Comparison of ENCODE assay signal across 9 cellular contexts in the genomic region with DNA sequence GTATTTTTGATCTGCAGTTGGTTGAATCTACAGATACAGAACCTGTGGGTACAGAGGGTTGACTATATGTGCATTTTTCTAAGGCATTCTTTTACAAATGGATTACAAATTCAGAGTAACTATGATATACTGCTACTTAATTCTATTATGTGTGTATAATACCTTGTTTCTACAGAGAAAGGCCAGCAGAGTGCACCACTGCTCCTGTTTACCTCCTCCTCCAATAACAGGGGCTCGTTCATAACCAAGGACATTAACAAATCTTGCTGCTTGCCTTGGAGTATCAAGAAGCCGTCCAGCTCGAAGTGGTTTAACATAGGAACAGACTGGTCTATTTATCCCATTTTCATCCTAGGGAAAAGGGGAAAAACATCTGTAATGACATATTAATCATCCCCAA. TPM values are rescaled to one million over a fixed set of nuclear protein-coding genes. Genes with fewer than 3 reads are reported as not detected.
DNase-seq lines count a peak whose midpoint lies in the region; ATAC-seq and TF ChIP-seq lines count a peak whose summit lies in the region.
"Had no signal": no experiment of that assay in that cellular context is flagged by ENCODE, and none has a peak within 500 bp of the region (broad histone marks: within the 10 kb centered on the region; RNA-seq: fewer than 3 reads in every experiment).

No MANE protein-coding gene starts in this region.

- H3K9me2 ChIP-seq in GM23338 (ENCODE audit: insufficient read depth): no peaks in the 10 kb centered on the region
- H3K9me2 ChIP-seq in OCI-LY1 (ENCODE audit: low read depth, low read length): no peaks in the 10 kb centered on the region

- H3K79me2 ChIP-seq in GM23338 (replicated peaks; ENCODE audit: insufficient read depth) (no peaks in the 10 kb centered on the region), OCI-LY1 (ENCODE audit: insufficient read depth, low read length) (no peaks in the 10 kb centered on the region)

- no peak overlapping the region for H3K27ac Mint-ChIP-seq in GM23338
- H3K27ac Mint-ChIP-seq: T-helper 1 cell treated with Interleukin-12 subunit alpha and Interleukin-12 subunit beta and Interleukin-4 antibody, amounts not matched to agents 30 μg/mL and 1 μg/mL, for 36 hours had no signal

- H3K4me2 ChIP-seq in GM23338 (no peak overlapping the region), OCI-LY1 (ENCODE audit: low read length) (no peak overlapping the region)

- no peaks in the 10 kb centered on the region for H3K27me3 ChIP-seq in AG04450 (ENCODE audit: control insufficient read depth, insufficient read depth, low read length)
- H3K27me3 ChIP-seq in GM23338 (ENCODE audit: insufficient read depth): no peaks in the 10 kb centered on the region
- no peaks in the 10 kb centered on the region for H3K27me3 ChIP-seq in OCI-LY1 (ENCODE audit: insufficient read depth, low read length)
- no peaks in the 10 kb centered on the region for H3K27me3 ChIP-seq in psoas muscle (ENCODE audit: insufficient read depth in 3 of 3, low read length in 2 of 3)
- H3K27me3 ChIP-seq in spleen (replicated peaks in 1 of 7): no peaks in the 10 kb centered on the region

- peak; percentile 35; the same call in 1 of the 2 replicates for TF ChIP-seq CTCF in AG04450 (IDR thresholded peaks at IDR 0.05; ENCODE audit: low read depth, low read length)
- peak in 1 of 2 experiments; percentile 29; a peak in 2 of 4 replicates for TF ChIP-seq CTCF in GM23338 (conservative IDR thresholded peaks at IDR 0.05; ENCODE audit: low read depth in 2 of 2)
- peak; percentile 53 for TF ChIP-seq CTCF in OCI-LY1 (IDR thresholded peaks at IDR 0.05; ENCODE audit: low read length)
- peak; percentile 22 for TF ChIP-seq CTCF in epithelial cell of proximal tubule (conservative IDR thresholded peaks at IDR 0.05; ENCODE audit: low read depth, low read length)
- no peak for TF ChIP-seq CTCF in psoas muscle (IDR thresholded peaks at IDR 0.05)
- no peak for TF ChIP-seq CTCF in spleen (IDR thresholded peaks at IDR 0.05 in 8 of 11, conservative IDR thresholded peaks at IDR 0.05 in 3 of 11)

- intact Hi-C loops in psoas muscle (cut with DNase I) (no loop called here), spleen (cut with DNase I; ENCODE audit: low total_unique reads) (no loop called here)

- POLR2A ChIA-PET in AG04450 (lab: Yijun Ruan, JAX): no interaction called here

- DNase-seq in AG04450 (ENCODE audit: low read depth, low spot score): no peak
- DNase-seq in GM23338 (ENCODE audit: low spot score): peak; percentile 11
- no peak for DNase-seq in epithelial cell of proximal tubule (ENCODE audit: low read depth)
- DNase-seq in psoas muscle: no peak
- DNase-seq in spleen: no peak
- no peak for DNase-seq in NCI-H2107 (lab: John Stamatoyannopoulos, UW)

- H3K4me1 Mint-ChIP-seq in GM23338: no peaks in the 10 kb centered on the region

- CTCF ChIA-PET in AG04450 (lab: Charles Lee): interaction anchor here (0.6 to 1.3 kb wide), 3 partner anchors 14 to 295 kb away, joined by 3 to 8 read pairs (median 3); no protein-coding TSS in a partner anchor

- WGBS in psoas muscle, 3 donors: 74 to 78% (median 75%) methylated on average over 3 of the region's 3 CpGs
- 70 to 82% (median 78%) methylated on average over 3 of the region's 3 CpGs for WGBS in spleen, 5 donors

- no peaks in the 10 kb centered on the region for H3K4me1 ChIP-seq in GM23338 (ENCODE audit: insufficient read depth)
- no peaks in the 10 kb centered on the region for H3K4me1 ChIP-seq in OCI-LY1 (ENCODE audit: insufficient read depth, low read length, severe bottlenecking)
- H3K4me1 ChIP-seq in psoas muscle: no peaks in the 10 kb centered on the region
- H3K4me1 ChIP-seq in spleen: peaks cover 0 to 4% (median 0%) of the 10 kb centered on the region in 6 donors

- no peak; the same call in 2 of the 3 replicates for ATAC-seq in GM23338
- ATAC-seq in psoas muscle: no peak
- ATAC-seq in HG02981 (IDR thresholded peaks at IDR 0.05; ENCODE audit: unreplicated experiment): no peak

- no peak overlapping the region for H3K4me3 Mint-ChIP-seq in GM23338
- H3K4me3 Mint-ChIP-seq: T-helper 1 cell treated with Interleukin-12 subunit alpha and Interleukin-12 subunit beta and Interleukin-4 antibody, amounts not matched to agents 30 μg/mL and 1 μg/mL, for 36 hours had no signal

- H3K9ac ChIP-seq in OCI-LY1 (ENCODE audit: low read length): no peak overlapping the region

- no peaks in the 10 kb centered on the region for H3F3A ChIP-seq in GM23338 (replicated peaks; ENCODE audit: low read depth)
- no peaks in the 10 kb centered on the region for H3F3A ChIP-seq in OCI-LY1 (ENCODE audit: insufficient read depth, low read length)

- H2AFZ ChIP-seq in GM23338 (no peak overlapping the region), OCI-LY1 (ENCODE audit: low read length) (no peak overlapping the region)

- H3K9me3 ChIP-seq in AG04450 (ENCODE audit: control insufficient read depth, insufficient read depth, low read length) (no peaks in the 10 kb centered on the region; the same call in 1 of the 2 replicates), OCI-LY1 (ENCODE audit: low read length) (no peaks in the 10 kb centered on the region), psoas muscle (no peaks in the 10 kb centered on the region), spleen (no peaks in the 10 kb centered on the region)

- H4K20me1 ChIP-seq in GM23338 (replicated peaks; ENCODE audit: insufficient read depth) (no peaks in the 10 kb centered on the region; the same call in 1 of the 2 replicates), OCI-LY1 (ENCODE audit: insufficient read depth, low read length) (no peaks in the 10 kb centered on the region)

- H3K27me3 Mint-ChIP-seq in GM23338 (ENCODE audit: insufficient read depth, low read depth, poor library complexity): peaks cover 2% of the 10 kb centered on the region

- H3K4me3 ChIP-seq in AG04450 (ENCODE audit: low read depth, low read length): no peak overlapping the region
- no peak overlapping the region for H3K4me3 ChIP-seq in GM23338
- no peak overlapping the region for H3K4me3 ChIP-seq in OCI-LY1 (ENCODE audit: low read depth, low read length, poor library complexity, severe bottlenecking)
- no peak overlapping the region for H3K4me3 ChIP-seq in epithelial cell of proximal tubule (ENCODE audit: low read depth, low read length)
- H3K4me3 ChIP-seq in psoas muscle: no peak overlapping the region
- no peak overlapping the region for H3K4me3 ChIP-seq in spleen

- peaks cover 21% of the 10 kb centered on the region; the same call in 2 of the 3 replicates for H3K36me3 Mint-ChIP-seq in GM23338 (ENCODE audit: low read depth)

- H3K9me3 Mint-ChIP-seq in GM23338: no peaks in the 10 kb centered on the region
- H3K9me3 Mint-ChIP-seq: T-helper 1 cell treated with Interleukin-12 subunit alpha and Interleukin-12 subunit beta and Interleukin-4 antibody, amounts not matched to agents 30 μg/mL and 1 μg/mL, for 36 hours had no signal

- H3K36me3 ChIP-seq in GM23338 (ENCODE audit: insufficient read depth) (peaks cover 15% of the 10 kb centered on the region; the same call in 1 of the 2 replicates), OCI-LY1 (ENCODE audit: insufficient read depth, low read length) (peaks cover 10% of the 10 kb centered on the region; the same call in 1 of the 2 replicates), psoas muscle (ENCODE audit: insufficient read depth in 1 of 2, low read depth in 1 of 2) (peaks cover 3 to 59% of the 10 kb centered on the region in 2 donors), spleen (peaks cover 0 to 64% (median 7%) of the 10 kb centered on the region in 6 donors)

- no peak for TF ChIP-seq POLR2A in spleen (IDR thresholded peaks at IDR 0.05)

- H3K27ac ChIP-seq in AG04450 (ENCODE audit: low read depth, low read length) (no peak overlapping the region), GM23338 (ENCODE audit: low read depth) (no peak overlapping the region), OCI-LY1 (ENCODE audit: low read depth, low read length, poor library complexity, severe bottlenecking) (no peak overlapping the region), psoas muscle (no peak overlapping the region), spleen (no peak overlapping the region)

TF ChIP-seq in GM23338, 12 proteins besides CTCF, POLR2A, EP300 and RAD21 (continues in another document):
- TF ChIP-seq CREB1 (CRISPR knock-in tag; IDR thresholded peaks at IDR 0.05; ENCODE audit: low read depth) (no peak), ZNF331 (CRISPR knock-in tag; IDR thresholded peaks at IDR 0.05; ENCODE audit: low read depth) (no peak), NANOG (IDR thresholded peaks at IDR 0.05; ENCODE audit: borderline replicate concordance) (no peak), EZH2phosphoT487 (IDR thresholded peaks at IDR 0.05; ENCODE audit: unreplicated experiment) (no peak), ZNF114 (CRISPR knock-in tag; IDR thresholded peaks at IDR 0.05) (no peak)

RNA-seq across cellular contexts. Expression of a gene that starts 16.4 kb away (rescaled TPM):
- polyA plus RNA-seq in AG04450 (2011; rRNA removed) (5.6 and 7.6 TPM in 2 replicates), GM23338 (2016; fragmentation: Nextera tagmentation; extraction: Ambion mirVana) (10.4 and 11.2 TPM in 2 replicates), psoas muscle (1 to 10 TPM; 2.3 to 6.4 (median 2.4) TPM), spleen (1 to 10 TPM; 1.5 to 3.1 (median 2.3) TPM)
- polyA minus RNA-seq in AG04450 (2011; rRNA and poly(A)+ RNA removed): 4.0 and 6.3 TPM in 2 replicates
- total RNA-seq in GM23338 (2014; rRNA removed; shearing (Covaris generic)): 17.9 and 25.9 TPM in 2 replicates
- total RNA-seq in epithelial cell of proximal tubule (9.5 and 21.2 TPM in 2 replicates), psoas muscle (1 to 10 TPM; 3.9 to 5.7 (median 4.3) TPM), spleen (10 to 100 TPM in 2 of 7 donors, 1 to 10 TPM in 5; 5.1 to 21.2 (median 7.2) TPM)

RNA-seq across cellular contexts. Expression of a gene that starts 16.7 kb away (rescaled TPM):
- 79.4 and 96.2 TPM in 2 replicates for polyA plus RNA-seq in AG04450 (2011; rRNA removed)
- 34.9 and 38.3 TPM in 2 replicates for polyA minus RNA-seq in AG04450 (2011; rRNA and poly(A)+ RNA removed)
- 87.8 and 93.9 TPM in 2 replicates for total RNA-seq in GM23338 (2014; rRNA removed; shearing (Covaris generic))
- polyA plus RNA-seq in GM23338 (2016; fragmentation: Nextera tagmentation; extraction: Ambion mirVana): 151 and 154 TPM in 2 replicates
- total RNA-seq in epithelial cell of proximal tubule: 94.2 and 96.5 TPM in 2 replicates
- total RNA-seq in psoas muscle: 10 to 100 TPM; 32.9 to 53.8 (median 52.5) TPM
- 10 to 100 TPM; 63.5 to 67.7 (median 67.0) TPM for polyA plus RNA-seq in psoas muscle
- 10 to 100 TPM; 50.0 to 89.1 (median 66.0) TPM for total RNA-seq in spleen
- polyA plus RNA-seq in spleen: 10 to 100 TPM; 75.6 to 98.6 (median 86.5) TPM

RNA-seq across cellular contexts. Expression of a gene that starts 28.2 kb away (rescaled TPM):
- 16.3 and 22.2 TPM in 2 replicates for polyA plus RNA-seq in AG04450 (2011; rRNA removed)
- 23.8 and 25.5 TPM in 2 replicates for polyA minus RNA-seq in AG04450 (2011; rRNA and poly(A)+ RNA removed)
- 15.5 and 16.6 TPM in 2 replicates for total RNA-seq in GM23338 (2014; rRNA removed; shearing (Covaris generic))
- polyA plus RNA-seq in GM23338 (2016; fragmentation: Nextera tagmentation; extraction: Ambion mirVana): 2.9 and 5.0 TPM in 2 replicates
- total RNA-seq in epithelial cell of proximal tubule: 20.7 and 22.8 TPM in 2 replicates
- 10 to 100 TPM; 36.6 to 82.3 (median 41.9) TPM for total RNA-seq in psoas muscle
- 10 to 100 TPM; 15.5 to 59.9 (median 22.1) TPM for polyA plus RNA-seq in psoas muscle
- total RNA-seq in spleen: 10 to 100 TPM in 6 of 7 donors, 1 to 10 TPM in 1; 9.2 to 19.4 (median 13.7) TPM
- 1 to 10 TPM; 1.4 to 2.9 (median 1.6) TPM for polyA plus RNA-seq in spleen

Comparison
In these comparisons a context has a peak if more than half of its experiments do, and no peak if none do; other contexts are left out.
1. CTCF ChIP-seq: peak in AG04450 (single experiment), OCI-LY1 (single experiment) and epithelial cell of proximal tubule (single experiment); none in psoas muscle (single experiment) and spleen (0 of 11).